9 cellular contexts compared by ENCODE assay signal in genomic region chr18:50218432-50219197, GRCh38. TPM values are rescaled to one million over a fixed set of nuclear protein-coding genes. Genes with fewer than 3 reads are reported as not detected.
DNase-seq lines count a peak whose midpoint lies in the region; ATAC-seq, FAIRE-seq and TF ChIP-seq lines count a peak whose summit lies in the region.
"Had no signal": no experiment of that assay in that cellular context is flagged by ENCODE, and none has a peak within 500 bp of the region (broad histone marks: within the 10 kb centered on the region; RNA-seq: fewer than 3 reads in every experiment).

No MANE protein-coding gene starts in this region.

- no peaks in the 10 kb centered on the region for H3K9me1 ChIP-seq in keratinocyte (ENCODE audit: control insufficient read depth, extremely low read depth, insufficient read depth, low read length)

- peaks cover under 1% of the 10 kb centered on the region for H3K27me3 ChIP-seq in keratinocyte (ENCODE audit: control insufficient read depth, extremely low read depth, insufficient read depth, low read length)

- dilution Hi-C loops in keratinocyte (cut with MboI; ENCODE audit: extremely low pct_ligation_motif_present, low sequenced_read_pairs): no loop called here

- peak; percentile 56 for DNase-seq in COR-L47 (lab: John Stamatoyannopoulos, UW)
- DNase-seq in NB4 (ENCODE audit: low read depth): peak; percentile 37
- peak; percentile 31 to 32 for DNase-seq in activated T-cell treated with anti-CD3 and anti-CD28 coated beads, Interleukin-2, amount 50 U/mL, for 48 hours
- DNase-seq in keratinocyte (ENCODE audit: low read depth, low spot score): no peak
- DNase-seq in occipital lobe (lab: John Stamatoyannopoulos, UW): no peak
- DNase-seq in hepatic stellate cell (ENCODE audit: low spot score): no peak
- no peak for DNase-seq in NCI-H2171 (lab: John Stamatoyannopoulos, UW)

- peak; percentile 64 for ATAC-seq in GM19372 (IDR thresholded peaks at IDR 0.05; ENCODE audit: low read depth, unreplicated experiment)

- no peak overlapping the region for H2AFZ ChIP-seq in keratinocyte (ENCODE audit: control insufficient read depth, low read length)

- H3K27ac ChIP-seq in keratinocyte (ENCODE audit: control insufficient read depth, insufficient read depth, low read length): no peak overlapping the region

- no peak overlapping the region for H3K9ac ChIP-seq in keratinocyte (ENCODE audit: control insufficient read depth, extremely low read depth, insufficient read depth, low read length)

- no peaks in the 10 kb centered on the region for H3K79me2 ChIP-seq in keratinocyte (ENCODE audit: control insufficient read depth, insufficient read depth, low read length)

- H3K36me3 ChIP-seq in keratinocyte (ENCODE audit: control insufficient read depth in 2 of 2, extremely low read depth in 1 of 2, insufficient read depth in 2 of 2, low read length in 2 of 2): no peaks in the 10 kb centered on the region

- H3K9me3 ChIP-seq in keratinocyte (ENCODE audit: control insufficient read depth, low read depth, low read length): no peaks in the 10 kb centered on the region

- H4K20me1 ChIP-seq in keratinocyte (ENCODE audit: control insufficient read depth, extremely low read depth, insufficient read depth, low read length): no peaks in the 10 kb centered on the region

- peak; percentile 35 for TF ChIP-seq CTCF in NB4 (IDR thresholded peaks at IDR 0.05; ENCODE audit: low read depth, low read length)
- peak; percentile 56 to 67 (median 58) for TF ChIP-seq CTCF in keratinocyte (optimal IDR thresholded peaks at IDR 0.05 in 1 of 3, IDR thresholded peaks at IDR 0.05 in 1 of 3, conservative IDR thresholded peaks at IDR 0.05 in 1 of 3; ENCODE audit: extremely low read depth in 1 of 3, insufficient read depth in 2 of 3, low read length in 3 of 3)

- no peak overlapping the region for H3K4me3 ChIP-seq in NB4 (ENCODE audit: low read depth, low read length)
- H3K4me3 ChIP-seq in keratinocyte (ENCODE audit: control insufficient read depth in 2 of 3, extremely low read depth in 1 of 3, insufficient read depth in 2 of 3, low read depth in 1 of 3, low read length in 3 of 3): no peak overlapping the region

- no peak for TF ChIP-seq POLR2A in NB4 (IDR thresholded peaks at IDR 0.05; ENCODE audit: extremely low read depth, insufficient read length)

- no peak for FAIRE-seq in keratinocyte (lab: Jason Lieb, UNC)

- no peaks in the 10 kb centered on the region for H3K4me1 ChIP-seq in keratinocyte (ENCODE audit: control insufficient read depth, extremely low read depth, insufficient read depth, low read length)

- H3K4me2 ChIP-seq in keratinocyte (ENCODE audit: control insufficient read depth, extremely low read depth, insufficient read depth, low read depth, low read length): no peak overlapping the region

RNA-seq across cellular contexts. Expression of gene MYO5B, which starts 23.7 kb away (rescaled TPM):
- 6.5 to 7.7 TPM (median 6.8 TPM) in 3 replicates for polyA plus RNA-seq in keratinocyte
- 86.8 TPM for polyA plus RNA-seq in keratinocyte (2011; ENCODE audit: low read depth)
- 11.3 and 15.5 TPM in 2 replicates for polyA plus RNA-seq in keratinocyte (2011; cell fraction: cytosol; rRNA removed)
- 17.1 and 18.5 TPM in 2 replicates for polyA plus RNA-seq in keratinocyte (2011; cell fraction: nucleus; rRNA removed)
- 5.8 and 40.7 TPM in 2 replicates for polyA plus RNA-seq in keratinocyte (2012; ENCODE audit: low replicate concordance)
- 11.3 to 17.9 TPM (median 12.5 TPM) in 3 replicates for polyA minus RNA-seq in keratinocyte
- 11.5 TPM for polyA minus RNA-seq in keratinocyte (2011; cell fraction: cytosol; rRNA and poly(A)+ RNA removed)
- polyA minus RNA-seq in keratinocyte (2011; cell fraction: nucleus; rRNA and poly(A)+ RNA removed): 10.6 and 16.3 TPM in 2 replicates
- 30.7 TPM for total RNA-seq in occipital lobe

RNA-seq across cellular contexts. Expression of gene CFAP53, which starts 47.7 kb away (rescaled TPM):
- polyA plus RNA-seq in keratinocyte: 0.44 to 0.70 TPM (median 0.59 TPM) in 3 replicates
- 45.5 TPM for polyA plus RNA-seq in keratinocyte (2011; ENCODE audit: low read depth)
- polyA plus RNA-seq in keratinocyte (2011; cell fraction: cytosol; rRNA removed): 0.29 and 0.40 TPM in 2 replicates
- polyA plus RNA-seq in keratinocyte (2011; cell fraction: nucleus; rRNA removed): 0.65 and 0.92 TPM in 2 replicates
- polyA plus RNA-seq in keratinocyte (2012; ENCODE audit: low replicate concordance): 0.50 and 5.9 TPM in 2 replicates
- 0.19 TPM in 1 of 3 replicates, not detected in the others for polyA minus RNA-seq in keratinocyte
- not detected for polyA minus RNA-seq in keratinocyte (2011; cell fraction: cytosol; rRNA and poly(A)+ RNA removed)
- 0.21 TPM in 1 of 2 replicates, not detected in the other for polyA minus RNA-seq in keratinocyte (2011; cell fraction: nucleus; rRNA and poly(A)+ RNA removed)
- total RNA-seq in occipital lobe: 1.4 TPM
- total RNA-seq: LHCN-M2 had no signal

Comparison
In these comparisons a context has a peak if more than half of its experiments do, and no peak if none do; other contexts are left out.
1. DNase-seq: peak in COR-L47 (single experiment), NB4 (single experiment) and activated T-cell treated with anti-CD3 and anti-CD28 coated beads, Interleukin-2, amount 50 U/mL, for 48 hours (2 of 2); none in keratinocyte (single experiment), occipital lobe (single experiment), hepatic stellate cell (single experiment) and NCI-H2171 (single experiment).